In genomic region chr11:842370-843002, GRCh38 we compare ENCODE assay signal across 1 cellular context.
A peak's percentile ranks its signal among the peaks of the same experiment; 100 is the strongest.
TF ChIP-seq lines count a peak whose summit lies in the region.

Gene POLR2L (minus strand): TSS chr11:842529. CDS start chr11:842508, 21 bp downstream.
Gene TSPAN4 (plus strand): TSS chr11:842852. CDS start chr11:850305, 7,453 bp downstream.

TF ChIP-seq in HepG2, 621 proteins besides CTCF, POLR2A, EP300 and RAD21 (continued from another document and continues in another):
- no peak; the same call in 1 of the 2 replicates for TF ChIP-seq ZNF564 (CRISPR knock-in tag; IDR thresholded peaks at IDR 0.05)
- TF ChIP-seq PPARG (CRISPR knock-in tag; conservative IDR thresholded peaks at IDR 0.05): no peak
- peak; percentile 44; the same call in 1 of the 2 replicates for TF ChIP-seq ZNF24 (IDR thresholded peaks at IDR 0.05)
- peak; percentile 67; the same call in 1 of the 2 replicates for TF ChIP-seq RNF2 (conservative IDR thresholded peaks at IDR 0.05; ENCODE audit: low read depth)
- no peak for TF ChIP-seq U2AF1 (optimal IDR thresholded peaks at IDR 0.05; ENCODE audit: low read depth, low read length)
- TF ChIP-seq ATF3 (CRISPR knock-in tag; IDR thresholded peaks at IDR 0.05): no peak
- no peak for TF ChIP-seq MTA3 (CRISPR knock-in tag; IDR thresholded peaks at IDR 0.05)
- TF ChIP-seq ATF4 (CRISPR knock-in tag; IDR thresholded peaks at IDR 0.05): peak in 1 of 2 experiments; percentile 53; a peak in 2 of 4 replicates
- no peak for TF ChIP-seq RFX3 (CRISPR knock-in tag; IDR thresholded peaks at IDR 0.05)
- TF ChIP-seq GTF3A (CRISPR knock-in tag; conservative IDR thresholded peaks at IDR 0.05): no peak
- TF ChIP-seq RBAK (CRISPR knock-in tag; IDR thresholded peaks at IDR 0.05): no peak
- TF ChIP-seq KLF12 (CRISPR knock-in tag; IDR thresholded peaks at IDR 0.05; ENCODE audit: borderline replicate concordance): peak; percentile 62; the same call in 1 of the 2 replicates
- no peak for TF ChIP-seq ZNF230 (CRISPR knock-in tag; IDR thresholded peaks at IDR 0.05)
- TF ChIP-seq ISX (CRISPR knock-in tag; conservative IDR thresholded peaks at IDR 0.05): no peak
- no peak for TF ChIP-seq KLF15 (CRISPR knock-in tag; IDR thresholded peaks at IDR 0.05; ENCODE audit: borderline replicate concordance)
- TF ChIP-seq ZNF280D (CRISPR knock-in tag; IDR thresholded peaks at IDR 0.05): no peak
- peak; percentile 83 for TF ChIP-seq TMF1 (CRISPR knock-in tag; IDR thresholded peaks at IDR 0.05; ENCODE audit: low read depth)
- peak; percentile 96 for TF ChIP-seq SRSF1 (optimal IDR thresholded peaks at IDR 0.05; ENCODE audit: low read depth, low read length)
- TF ChIP-seq SRF (IDR thresholded peaks at IDR 0.05; ENCODE audit: low read depth, low read length): no peak
- TF ChIP-seq ZNF747 (CRISPR knock-in tag; IDR thresholded peaks at IDR 0.05; ENCODE audit: borderline replicate concordance): 0 out of 2 replicates have a peak, but pooled peaks have one; percentile 18
- no peak for TF ChIP-seq CC2D1A (CRISPR knock-in tag; IDR thresholded peaks at IDR 0.05)
- TF ChIP-seq REST (IDR thresholded peaks at IDR 0.05; ENCODE audit: borderline replicate concordance in 1 of 2, low read depth in 1 of 2, low read length in 2 of 2): peak in 1 of 2 experiments; percentile 30; a peak in 1 of 4 replicates
- no peak for TF ChIP-seq ZNF407 (CRISPR knock-in tag; IDR thresholded peaks at IDR 0.05; ENCODE audit: not compliant biosample characterization)
- TF ChIP-seq FOXP4 (CRISPR knock-in tag; IDR thresholded peaks at IDR 0.05): no peak
- TF ChIP-seq TFAP4 (IDR thresholded peaks at IDR 0.05; ENCODE audit: borderline replicate concordance, low read depth): no peak
- no peak for TF ChIP-seq ZNF3 (CRISPR knock-in tag; IDR thresholded peaks at IDR 0.05)
- TF ChIP-seq HOMEZ (CRISPR knock-in tag; IDR thresholded peaks at IDR 0.05; ENCODE audit: low read depth): no peak
